ENCODE assay signal across 21 cellular contexts in genomic region chr18:67973916-67974315, GRCh38.
"Had no signal": no experiment of that assay in that cellular context is flagged by ENCODE, and none has a peak within 500 bp of the region (broad histone marks: within the 10 kb centered on the region; RNA-seq: fewer than 3 reads in every experiment).

No MANE protein-coding gene starts in this region.

- H3K9me3 ChIP-seq: SJSA1 had no signal

- H3K4me3 ChIP-seq: K562, SJSA1 had no signal

- DNase-seq: Kasumi-1, MM.1S, NCI-H1092 treated with DMSO at 0.1 percent for 48 hours, NCI-H1436, NCI-H187, NCI-H2029, NCI-H2081 treated with DMSO at 0.1 percent for 48 hours, NCI-H2171, NCI-H226, NCI-H446, NCI-H510A, NCI-H524 treated with DMSO at 0.1 percent for 48 hours, NCI-H69, NCI-H774, Right ventricle myocardium superior, RPMI8226, SIG-M5 had no signal

- H3K27ac ChIP-seq: HL-60, KMS-11, SJSA1 had no signal

- H3K9ac ChIP-seq: KMS-11 had no signal

- H3K4me1 ChIP-seq: SJSA1 had no signal

- H3K27me3 ChIP-seq: SJSA1 had no signal

- H3K36me3 ChIP-seq: SJSA1 had no signal

- H3K4me2 ChIP-seq: KMS-11 had no signal
